Comparison of ENCODE assay signal across 32 cellular contexts in genomic region chr21:31677047-31677446, GRCh38.
"Had no signal": no experiment of that assay in that cellular context is flagged by ENCODE, and none has a peak within 500 bp of the region (broad histone marks: within the 10 kb centered on the region; RNA-seq: fewer than 3 reads in every experiment).

No MANE protein-coding gene starts in this region.

- H3K4me3 ChIP-seq: psoas muscle, skin epidermis, smooth muscle cell, spleen, suprapubic skin, testis, tibial artery, transverse colon, upper lobe of left lung, uterus had no signal

- H3K36me3 ChIP-seq: uterus had no signal

- H3K9me3 Mint-ChIP-seq: naive B cell; naive thymus-derived CD8-positive, alpha-beta T cell; natural killer cell treated with Interleukin-12 subunit alpha and Interleukin-12 subunit beta and Interleukin-15 and Interleukin-18, amount 100 ng/mL, for 72 hours; nephron progenitor cell; neural crest cell; stimulated activated memory B cell treated with anti-CD40 and anti-IgM and Interleukin-4, amounts not matched to agents 10 μg/mL and 1 μg/mL and 100 μg/mL, for 72 hours; stimulated activated naive CD8-positive, alpha-beta T cell treated with anti-CD3 and anti-CD28 coated beads, Interleukin-15, amount 100 ng/mL, for 72 hours had no signal

- H3K9ac ChIP-seq: parathyroid adenoma had no signal

- H3K4me1 Mint-ChIP-seq: naive thymus-derived CD8-positive, alpha-beta T cell; nephron progenitor cell; neural crest cell; stimulated activated memory B cell treated with anti-CD40 and anti-IgM and Interleukin-4, amounts not matched to agents 10 μg/mL and 1 μg/mL and 100 μg/mL, for 72 hours; stimulated activated naive CD8-positive, alpha-beta T cell treated with anti-CD3 and anti-CD28 coated beads, Interleukin-15, amount 100 ng/mL, for 72 hours had no signal

- H3K27me3 Mint-ChIP-seq: naive B cell; naive thymus-derived CD8-positive, alpha-beta T cell; natural killer cell treated with Interleukin-12 subunit alpha and Interleukin-12 subunit beta and Interleukin-15 and Interleukin-18, amount 100 ng/mL, for 72 hours; progenitor cell of endocrine pancreas; stimulated activated memory B cell treated with anti-CD40 and anti-IgM and Interleukin-4, amounts not matched to agents 10 μg/mL and 1 μg/mL and 100 μg/mL, for 72 hours; stimulated activated naive CD8-positive, alpha-beta T cell treated with anti-CD3 and anti-CD28 coated beads, Interleukin-15, amount 100 ng/mL, for 72 hours had no signal

- H3K4me1 ChIP-seq: parathyroid adenoma, psoas muscle, spleen, suprapubic skin, testis, tibial artery, upper lobe of left lung, uterus had no signal

- H2AFZ ChIP-seq: parathyroid adenoma had no signal

- H3K27me3 ChIP-seq: neutrophil, spleen, suprapubic skin, testis, tibial artery, transverse colon, upper lobe of left lung, uterus had no signal

- H3K27ac ChIP-seq: neutrophil, parathyroid adenoma, psoas muscle, skin epidermis, spleen, suprapubic skin, testis, tibial artery, transverse colon, upper lobe of left lung, uterus had no signal

- ATAC-seq: naive thymus-derived CD8-positive, alpha-beta T cell; natural killer cell treated with Interleukin-12 subunit alpha and Interleukin-12 subunit beta and Interleukin-15 and Interleukin-18, amount 100 ng/mL, for 72 hours; psoas muscle; sciatic nerve; stimulated activated memory B cell treated with anti-CD40 and anti-IgM and Interleukin-4, amounts not matched to agents 10 μg/mL and 1 μg/mL and 100 μg/mL, for 72 hours; stimulated activated naive CD8-positive, alpha-beta T cell treated with anti-CD3 and anti-CD28 coated beads, Interleukin-15, amount 100 ng/mL, for 72 hours; stimulated activated naive CD8-positive, alpha-beta T cell treated with anti-CD3 and anti-CD28 coated beads, Interleukin-15, Interleukin-2, amounts not matched to agents 100 U/mL and 50 U/mL, for 24 hours had no signal

- DNase-seq: naive B cell; naive thymus-derived CD8-positive, alpha-beta T cell; nephron progenitor cell; nucleus accumbens; posterior cingulate gyrus; psoas muscle; right cardiac atrium; spleen; stimulated activated CD4-positive, alpha-beta T cell treated with anti-CD3 and anti-CD28 coated beads, Interleukin-12 subunit alpha, Interleukin-12 subunit beta, amount 100 ng/mL, for 4 hours; stimulated activated CD4-positive, alpha-beta T cell treated with anti-CD3 and anti-CD28 coated beads, Interleukin-1b, Interleukin-23, amount 100 ng/mL, for 48 hours; stimulated activated CD4-positive, alpha-beta T cell treated with anti-CD3 and anti-CD28 coated beads, Interleukin-4, amount 100 ng/mL, for 1 hour; stimulated activated CD4-positive, alpha-beta T cell treated with anti-CD3 and anti-CD28 coated beads, Interleukin-4, amount 100 ng/mL, for 4 hours; stimulated activated CD8-positive, alpha-beta memory T cell treated with anti-CD3 and anti-CD28 coated beads, Interleukin-4, amount 100 ng/mL, for 48 hours; stimulated activated naive CD4-positive, alpha-beta T cell; stimulated activated naive CD8-positive, alpha-beta T cell treated with anti-CD3 and anti-CD28 coated beads, Interleukin-15, amount 100 ng/mL, for 72 hours; stimulated activated naive CD8-positive, alpha-beta T cell treated with anti-CD3 and anti-CD28 coated beads, Interleukin-15, Interleukin-2, amounts not matched to agents 100 U/mL and 50 U/mL, for 24 hours; substantia nigra; testis; tibial artery; transverse colon; upper lobe of left lung; uterus had no signal

- H3K4me3 Mint-ChIP-seq: naive B cell; naive thymus-derived CD8-positive, alpha-beta T cell; natural killer cell treated with Interleukin-12 subunit alpha and Interleukin-12 subunit beta and Interleukin-15 and Interleukin-18, amount 100 ng/mL, for 72 hours; nephron progenitor cell; neural crest cell; stimulated activated memory B cell treated with anti-CD40 and anti-IgM and Interleukin-4, amounts not matched to agents 10 μg/mL and 1 μg/mL and 100 μg/mL, for 72 hours; stimulated activated naive CD8-positive, alpha-beta T cell treated with anti-CD3 and anti-CD28 coated beads, Interleukin-15, amount 100 ng/mL, for 72 hours had no signal

- H3K9me3 ChIP-seq: neutrophil, psoas muscle, spleen, suprapubic skin, testis, tibial artery, transverse colon, upper lobe of left lung, uterus had no signal

- H3K27ac Mint-ChIP-seq: naive B cell; naive thymus-derived CD8-positive, alpha-beta T cell; natural killer cell treated with Interleukin-12 subunit alpha and Interleukin-12 subunit beta and Interleukin-15 and Interleukin-18, amount 100 ng/mL, for 72 hours; nephron progenitor cell; progenitor cell of endocrine pancreas; stimulated activated memory B cell treated with anti-CD40 and anti-IgM and Interleukin-4, amounts not matched to agents 10 μg/mL and 1 μg/mL and 100 μg/mL, for 72 hours; stimulated activated naive CD8-positive, alpha-beta T cell treated with anti-CD3 and anti-CD28 coated beads, Interleukin-15, amount 100 ng/mL, for 72 hours had no signal

- H3K4me2 ChIP-seq: smooth muscle cell had no signal
